In genomic region chr17:79847698-79848369, GRCh38 we compare ENCODE assay signal across 24 cellular contexts.
"Had no signal": no experiment of that assay in that cellular context is flagged by ENCODE, and none has a peak within 500 bp of the region (broad histone marks: within the 10 kb centered on the region; RNA-seq: fewer than 3 reads in every experiment).

No MANE protein-coding gene starts in this region.

- H3K36me3 ChIP-seq: MG63 had no signal

- H3K4me3 ChIP-seq: MG63, SJSA1 had no signal

- H3K9me3 ChIP-seq: MG63 had no signal

- DNase-seq: Karpas-422, KG1, MG63, NCI-H1092, NCI-H1105 treated with DMSO at 0.1 percent for 48 hours, NCI-H1417 treated with DMSO at 0.1 percent for 48 hours, NCI-H146, NCI-H1694 treated with DMSO at 0.1 percent for 48 hours, NCI-H1930, NCI-H2081, NCI-H2107, NCI-H226, NCI-H446, NCI-H510A, NCI-H524 treated with DMSO at 0.1 percent for 48 hours, NCI-H69, NCI-H774, Right ventricle myocardium superior, RPMI8226, SIG-M5 had no signal

- FAIRE-seq: HTR-8/SVneo, RCC 7860 had no signal

- H3K27ac ChIP-seq: HL-60, SJSA1 had no signal
